ENCODE assay signal across 1 cellular context in the genomic region with DNA sequence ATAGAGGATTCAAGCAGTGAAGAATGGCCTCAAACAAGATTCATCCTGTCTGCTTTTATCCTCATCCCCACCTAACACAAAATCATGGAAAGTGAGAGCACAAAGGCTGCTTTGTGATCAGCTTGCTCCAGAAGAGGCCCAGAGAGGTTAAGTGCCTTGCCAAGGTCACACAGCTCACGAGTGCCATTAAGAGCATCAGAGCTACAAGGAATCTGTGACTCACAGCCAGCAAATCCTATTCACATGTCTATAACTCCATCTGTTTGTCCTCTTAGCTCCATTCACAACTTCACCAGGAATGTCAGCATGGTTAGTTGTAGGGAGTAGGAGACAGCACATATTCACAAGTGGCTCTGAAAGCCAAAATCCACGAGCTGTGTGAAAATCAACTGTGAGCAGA.
TF ChIP-seq lines count a peak whose summit lies in the region.

No MANE protein-coding gene starts in this region.

TF ChIP-seq in IMR-90, 13 proteins besides CTCF, POLR2A, EP300 and RAD21 (continued from another document):
- TF ChIP-seq FOS (IDR thresholded peaks at IDR 0.05; ENCODE audit: low read depth, low read length) (no peak), MXI1 (IDR thresholded peaks at IDR 0.05; ENCODE audit: borderline replicate concordance, low read depth, low read length) (no peak), SMC3 (IDR thresholded peaks at IDR 0.05; ENCODE audit: low read depth, low read length) (no peak), MAZ (IDR thresholded peaks at IDR 0.05; ENCODE audit: borderline replicate concordance, low read depth, low read length) (no peak), RCOR1 (IDR thresholded peaks at IDR 0.05; ENCODE audit: insufficient replicate concordance, low read length) (no peak), CEBPB (IDR thresholded peaks at IDR 0.05; ENCODE audit: low read depth, low read length) (no peak), MAFK (IDR thresholded peaks at IDR 0.05; ENCODE audit: low read depth, low read length) (no peak)
- TF ChIP-seq, protein P1, sequence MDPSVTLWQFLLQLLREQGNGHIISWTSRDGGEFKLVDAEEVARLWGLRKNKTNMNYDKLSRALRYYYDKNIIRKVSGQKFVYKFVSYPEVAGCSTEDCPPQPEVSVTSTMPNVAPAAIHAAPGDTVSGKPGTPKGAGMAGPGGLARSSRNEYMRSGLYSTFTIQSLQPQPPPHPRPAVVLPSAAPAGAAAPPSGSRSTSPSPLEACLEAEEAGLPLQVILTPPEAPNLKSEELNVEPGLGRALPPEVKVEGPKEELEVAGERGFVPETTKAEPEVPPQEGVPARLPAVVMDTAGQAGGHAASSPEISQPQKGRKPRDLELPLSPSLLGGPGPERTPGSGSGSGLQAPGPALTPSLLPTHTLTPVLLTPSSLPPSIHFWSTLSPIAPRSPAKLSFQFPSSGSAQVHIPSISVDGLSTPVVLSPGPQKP (IDR thresholded peaks at IDR 0.05; ENCODE audit: borderline replicate concordance, low read depth, low read length) = no peak
